In genomic region chr9:79632060-79632459, GRCh38 we compare ENCODE assay signal across 17 cellular contexts.
"Had no signal": no experiment of that assay in that cellular context is flagged by ENCODE, and none has a peak within 500 bp of the region (broad histone marks: within the 10 kb centered on the region; RNA-seq: fewer than 3 reads in every experiment).

No MANE protein-coding gene starts in this region.

- H3K27ac ChIP-seq: heart left ventricle, left lung, upper lobe of left lung had no signal

- H3K27ac Mint-ChIP-seq: activated T-helper 2 cell treated with anti-CD3 and anti-CD28 coated beads, Interferon-gamma antibody, Interleukin-2, Interleukin-4, amounts not matched to agents 10 μg/mL and 5 μg/mL and 100 μg/mL, durations not matched to agents 14 hours and 24 hours and 36 hours; stimulated activated memory B cell treated with anti-CD40 and anti-IgM and Interleukin-4, amounts not matched to agents 10 μg/mL and 1 μg/mL and 100 μg/mL, for 72 hours had no signal

- H3K4me2 ChIP-seq: smooth muscle cell had no signal

- ATAC-seq: heart left ventricle; left lung; right cardiac atrium; stimulated activated memory B cell treated with anti-CD40 and anti-IgM and Interleukin-4, amounts not matched to agents 10 μg/mL and 1 μg/mL and 100 μg/mL, for 72 hours had no signal

- H3K9me3 Mint-ChIP-seq: activated T-helper 2 cell treated with anti-CD3 and anti-CD28 coated beads, Interferon-gamma antibody, Interleukin-2, Interleukin-4, amounts not matched to agents 10 μg/mL and 5 μg/mL and 100 μg/mL, durations not matched to agents 14 hours and 24 hours and 36 hours; stimulated activated memory B cell treated with anti-CD40 and anti-IgM and Interleukin-4, amounts not matched to agents 10 μg/mL and 1 μg/mL and 100 μg/mL, for 72 hours had no signal

- DNase-seq: activated CD4-positive, alpha-beta T cell treated with anti-CD3 and anti-CD28 coated beads for 4 hours; activated T-cell treated with anti-CD3 and anti-CD28 coated beads for 4 hours; effector CD4-positive, alpha-beta T cell; heart left ventricle; islet precursor cell; left lung; mesendoderm; right cardiac atrium; SHP77; T-helper 9 cell; upper lobe of left lung had no signal

- H3K4me3 Mint-ChIP-seq: stimulated activated memory B cell treated with anti-CD40 and anti-IgM and Interleukin-4, amounts not matched to agents 10 μg/mL and 1 μg/mL and 100 μg/mL, for 72 hours had no signal

- H3K27me3 ChIP-seq: heart left ventricle, left lung, upper lobe of left lung had no signal

- H3K4me3 ChIP-seq: heart left ventricle, left lung, smooth muscle cell, upper lobe of left lung had no signal

- H3K27me3 Mint-ChIP-seq: stimulated activated memory B cell treated with anti-CD40 and anti-IgM and Interleukin-4, amounts not matched to agents 10 μg/mL and 1 μg/mL and 100 μg/mL, for 72 hours had no signal

- H3K36me3 ChIP-seq: heart left ventricle, left lung, upper lobe of left lung had no signal

- FAIRE-seq: astrocyte, colon, frontal cortex had no signal

- H3K9me3 ChIP-seq: heart left ventricle, left lung, upper lobe of left lung had no signal
